In genomic region chr22:40727607-40728325, GRCh38 we compare ENCODE assay signal across 16 cellular contexts. TPM values are rescaled to one million over a fixed set of nuclear protein-coding genes. Genes with fewer than 3 reads are reported as not detected.
A peak's percentile ranks its signal among the peaks of the same experiment; 100 is the strongest.
DNase-seq lines count a peak whose midpoint lies in the region; ATAC-seq and TF ChIP-seq lines count a peak whose summit lies in the region.
"Had no signal": no experiment of that assay in that cellular context is flagged by ENCODE, and none has a peak within 500 bp of the region (broad histone marks: within the 10 kb centered on the region; RNA-seq: fewer than 3 reads in every experiment).

No MANE protein-coding gene starts in this region.

- H4K20me1 ChIP-seq in PC-9 (ENCODE audit: insufficient read depth) (no peaks in the 10 kb centered on the region), MM.1S (ENCODE audit: insufficient read depth, low read length) (no peaks in the 10 kb centered on the region)

- H3K36me3 ChIP-seq in SK-N-MC (ENCODE audit: insufficient read depth, low read length) (no peaks in the 10 kb centered on the region), esophagus squamous epithelium (no peaks in the 10 kb centered on the region), PC-9 (ENCODE audit: low read depth) (no peaks in the 10 kb centered on the region), MM.1S (replicated peaks; ENCODE audit: insufficient read depth, low read length) (no peaks in the 10 kb centered on the region)
- H3K36me3 ChIP-seq: colonic mucosa, right lobe of liver had no signal

- H3K9me2 ChIP-seq in PC-9 (ENCODE audit: insufficient read depth) (no peaks in the 10 kb centered on the region), MM.1S (replicated peaks; ENCODE audit: insufficient read depth, low read length) (no peaks in the 10 kb centered on the region)

- H3K9me3 ChIP-seq in SK-N-MC (ENCODE audit: low read depth, low read length) (peaks cover 4% of the 10 kb centered on the region; the same call in 1 of the 2 replicates), esophagus squamous epithelium (no peaks in the 10 kb centered on the region), PC-9 (ENCODE audit: insufficient read depth, low read depth) (no peaks in the 10 kb centered on the region), MM.1S (replicated peaks; ENCODE audit: insufficient read depth, low read length) (no peaks in the 10 kb centered on the region)
- H3K9me3 ChIP-seq: colonic mucosa, right lobe of liver had no signal

- H3F3A ChIP-seq in PC-9 (ENCODE audit: insufficient read depth, low read depth) (peaks cover 19% of the 10 kb centered on the region), MM.1S (ENCODE audit: insufficient read depth, low read length) (no peaks in the 10 kb centered on the region)

- H3K27me3 ChIP-seq in esophagus squamous epithelium (no peaks in the 10 kb centered on the region), PC-9 (ENCODE audit: insufficient read depth, low read depth) (no peaks in the 10 kb centered on the region), MM.1S (replicated peaks; ENCODE audit: insufficient read depth, low read length) (no peaks in the 10 kb centered on the region)
- H3K27me3 ChIP-seq: colonic mucosa, right lobe of liver had no signal

- POLR2A ChIA-PET in activated CD4-positive, alpha-beta T cell treated with anti-CD3 and anti-CD28 coated beads for 36 hours (lab: Charles Lee) = interaction anchor here (0.6 to 1.0 kb wide), 2 partner anchors 15 to 103 kb away, joined by 3 read pairs; no protein-coding TSS in a partner anchor
- POLR2A ChIA-PET in PC-9 (lab: Charles Lee; ENCODE audit: unreplicated experiment) = no interaction called here

- intact Hi-C loops in activated CD4-positive, alpha-beta T cell treated with anti-CD3 and anti-CD28 coated beads for 36 hours (cut with DNase I, micrococcal nuclease) = loop anchor here (1.0 to 5.0 kb wide), 5 partner anchors 16 to 195 kb away; no protein-coding TSS in a partner anchor
- intact Hi-C loops in esophagus squamous epithelium (cut with DNase I) = no loop called here
- intact Hi-C loops in PC-9 (cut with micrococcal nuclease; ENCODE audit: unreplicated experiment) = no loop called here

- H3K27me3 Mint-ChIP-seq in activated CD4-positive, alpha-beta T cell treated with anti-CD3 and anti-CD28 coated beads for 36 hours = no peaks in the 10 kb centered on the region

- TF ChIP-seq POLR2A in esophagus squamous epithelium (IDR thresholded peaks at IDR 0.05) = no peak

- H3K9me3 Mint-ChIP-seq in activated CD4-positive, alpha-beta T cell treated with anti-CD3 and anti-CD28 coated beads for 36 hours (ENCODE audit: low read depth) = peaks cover 3% of the 10 kb centered on the region

- no peak for ATAC-seq in activated CD4-positive, alpha-beta T cell treated with anti-CD3 and anti-CD28 coated beads for 36 hours
- ATAC-seq in stimulated activated naive CD8-positive, alpha-beta T cell treated with anti-CD3 and anti-CD28 coated beads, Interleukin-15, Interleukin-2, amounts not matched to agents 100 U/mL and 50 U/mL, for 24 hours = peak; percentile 37
- ATAC-seq in GM18868 (IDR thresholded peaks at IDR 0.05; ENCODE audit: unreplicated experiment) = no peak
- ATAC-seq: right lobe of liver had no signal

- H3K4me3 ChIP-seq in SK-N-MC (no peak overlapping the region), esophagus squamous epithelium (no peak overlapping the region), PC-9 (no peak overlapping the region), MM.1S (ENCODE audit: low read length) (no peak overlapping the region)
- H3K4me3 ChIP-seq: colonic mucosa, right lobe of liver had no signal

- H3K4me2 ChIP-seq in PC-9 (no peak overlapping the region), MM.1S (ENCODE audit: low read depth, low read length) (no peak overlapping the region)

- no peaks in the 10 kb centered on the region for H3K79me2 ChIP-seq in PC-9 (ENCODE audit: low read depth)
- no peaks in the 10 kb centered on the region for H3K79me2 ChIP-seq in MM.1S (ENCODE audit: low read length)

- H3K9ac ChIP-seq in SK-N-MC (ENCODE audit: insufficient read length) (peak overlapping the region; percentile 26), MM.1S (ENCODE audit: low read length) (no peak overlapping the region)

- BruUV-seq in PC-9 (replicated peaks; lab: Mats Ljungman, UMichigan) = no TSS peak

- H2AFZ ChIP-seq in PC-9 (no peak overlapping the region), MM.1S (ENCODE audit: low read length) (no peak overlapping the region)

- peak overlapping the region; percentile 30; the same call in 1 of the 2 replicates for H3K27ac ChIP-seq in SK-N-MC
- H3K27ac ChIP-seq in esophagus squamous epithelium = peak overlapping the region; percentile 76 to 87 (median 84)
- H3K27ac ChIP-seq in PC-9 = no peak overlapping the region
- H3K27ac ChIP-seq in MM.1S (ENCODE audit: low read length) = no peak overlapping the region
- H3K27ac ChIP-seq: colonic mucosa, right lobe of liver had no signal

- CTCF ChIA-PET in activated CD4-positive, alpha-beta T cell treated with anti-CD3 and anti-CD28 coated beads for 36 hours (lab: Charles Lee) = interaction anchor here (1.3 to 1.7 kb wide), 2 partner anchors 11 to 32 kb away, joined by 3 to 6 read pairs; no protein-coding TSS in a partner anchor
- CTCF ChIA-PET in PC-9 (lab: Charles Lee) = no interaction called here

- 56 to 60% methylated on average over 5 to 7 of the region's 7 CpGs for WGBS in esophagus squamous epithelium, 2 donors

- peaks cover 6 to 62% (median 30%) of the 10 kb centered on the region in 3 donors for H3K4me1 ChIP-seq in esophagus squamous epithelium
- peaks cover 16% of the 10 kb centered on the region for H3K4me1 ChIP-seq in PC-9 (replicated peaks; ENCODE audit: insufficient read depth)
- 0 out of 2 replicates have a peak, but pooled peaks cover 3% of the 10 kb centered on the region for H3K4me1 ChIP-seq in MM.1S (ENCODE audit: low read length)
- H3K4me1 ChIP-seq: colonic mucosa had no signal

- peaks cover 45% of the 10 kb centered on the region for H3K4me1 Mint-ChIP-seq in activated CD4-positive, alpha-beta T cell treated with anti-CD3 and anti-CD28 coated beads for 36 hours

- peaks cover 6% of the 10 kb centered on the region for H3K36me3 Mint-ChIP-seq in activated CD4-positive, alpha-beta T cell treated with anti-CD3 and anti-CD28 coated beads for 36 hours (ENCODE audit: low read depth)

- TF ChIP-seq CTCF in esophagus squamous epithelium (IDR thresholded peaks at IDR 0.05) (no peak), PC-9 (conservative IDR thresholded peaks at IDR 0.05) (no peak), MM.1S (IDR thresholded peaks at IDR 0.05; ENCODE audit: low read length) (no peak)

- DNase-seq in activated CD4-positive, alpha-beta T cell treated with anti-CD3 and anti-CD28 coated beads for 36 hours = no peak
- no peak for DNase-seq in activated CD4-positive, alpha-beta T cell treated with anti-CD3 and anti-CD28 coated beads, Interleukin-2, amount 50 U/mL, for 48 hours
- DNase-seq in SK-N-MC (ENCODE audit: low read depth, low spot score) (no peak), esophagus squamous epithelium (lab: John Stamatoyannopoulos, UW) (no peak), PC-9 (no peak), MM.1S (no peak)
- DNase-seq in stimulated activated naive CD8-positive, alpha-beta T cell treated with anti-CD3 and anti-CD28 coated beads, Interleukin-15, Interleukin-2, amounts not matched to agents 100 U/mL and 50 U/mL, for 24 hours = no peak
- DNase-seq: activated gamma-delta T cell, colonic mucosa, Karpas-422, kidney, right lobe of liver had no signal

- H3K27ac Mint-ChIP-seq in activated CD4-positive, alpha-beta T cell treated with anti-CD3 and anti-CD28 coated beads for 36 hours = peak overlapping the region; percentile 94

- peak overlapping the region; percentile 54 for H3K4me3 Mint-ChIP-seq in activated CD4-positive, alpha-beta T cell treated with anti-CD3 and anti-CD28 coated beads for 36 hours

RNA-seq across cellular contexts. Expression of gene MCHR1, which starts 48.5 kb away (rescaled TPM):
- total RNA-seq in activated CD4-positive, alpha-beta T cell treated with anti-CD3 and anti-CD28 coated beads for 36 hours = not detected
- total RNA-seq in esophagus squamous epithelium (under 1 TPM in 1 of 4 donors, not detected in 3; 0.56 TPM), PC-9 (2021) (0.24 and 0.28 TPM in 2 replicates)
- total RNA-seq: Daoy, kidney, RPMI7951, ureter had no signal

Comparison
In these comparisons a context has a peak if more than half of its experiments do, and no peak if none do; other contexts are left out.
1. H3K27ac ChIP-seq: peak in SK-N-MC (single experiment) and esophagus squamous epithelium (4 of 4); none in PC-9 (single experiment) and MM.1S (single experiment).
2. intact Hi-C loops: an anchor here in activated CD4-positive, alpha-beta T cell treated with anti-CD3 and anti-CD28 coated beads for 36 hours (1.0 to 5.0 kb wide); none called in esophagus squamous epithelium and PC-9.